In the genomic region with DNA sequence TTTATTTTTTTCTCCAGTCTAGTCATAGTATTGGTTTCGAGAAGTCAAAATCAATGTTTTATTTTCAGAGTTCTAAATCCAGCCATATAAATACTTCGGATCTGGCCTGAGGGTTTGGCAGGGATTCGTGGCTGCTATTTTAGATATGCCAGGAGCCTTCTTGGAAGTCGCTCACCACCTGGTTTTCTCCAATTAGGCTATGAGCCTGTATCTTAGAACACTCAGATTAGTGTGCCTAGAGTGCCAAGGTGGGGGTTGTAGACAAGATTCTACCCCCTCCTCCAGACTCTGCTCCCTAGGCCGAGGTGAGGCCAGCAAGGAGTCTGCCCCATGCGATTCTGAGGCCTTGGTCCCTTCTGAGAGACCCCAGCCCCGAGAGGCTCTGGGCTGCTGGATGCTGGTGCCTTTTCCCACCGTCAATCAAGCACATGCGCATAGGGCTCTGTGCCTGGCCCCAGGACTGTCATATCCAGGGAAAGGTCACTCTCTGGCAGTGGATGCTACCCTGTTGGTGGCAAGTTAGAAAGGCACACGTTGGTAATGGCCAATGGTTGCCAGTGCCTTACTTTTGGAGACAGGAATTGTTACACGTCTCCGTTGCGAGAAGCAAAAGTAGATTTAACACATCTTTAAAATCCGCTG, we compare ENCODE assay signal across 23 cellular contexts.
"Had no signal": no experiment of that assay in that cellular context is flagged by ENCODE, and none has a peak within 500 bp of the region (broad histone marks: within the 10 kb centered on the region; RNA-seq: fewer than 3 reads in every experiment).

No MANE protein-coding gene starts in this region.

- H3K9me3 ChIP-seq: breast epithelium, left ventricle myocardium inferior, thoracic aorta, upper lobe of right lung had no signal

- H3K27ac ChIP-seq: breast epithelium, coronary artery, left ventricle myocardium inferior, thoracic aorta, upper lobe of right lung had no signal

- H3K27me3 ChIP-seq: breast epithelium, upper lobe of right lung had no signal

- H3K9me3 Mint-ChIP-seq: activated B cell treated with CpG ODN at 0.5 μM for 24 hours; activated naive CD8-positive, alpha-beta T cell treated with anti-CD3 and anti-CD28 coated beads for 36 hours; neural crest cell; stimulated activated effector memory CD8-positive, alpha-beta T cell treated with anti-CD3 and anti-CD28 coated beads, Interleukin-12 subunit alpha, Interleukin-12 subunit beta, amount 100 ng/mL, for 72 hours; stimulated activated naive CD8-positive, alpha-beta T cell treated with anti-CD3 and anti-CD28 coated beads, Interleukin-15, amount 100 ng/mL, for 72 hours; T-helper 1 cell treated with Interleukin-12 subunit alpha and Interleukin-12 subunit beta and Interleukin-4 antibody, amounts not matched to agents 30 μg/mL and 1 μg/mL, for 36 hours had no signal

- H3K27me3 Mint-ChIP-seq: activated naive CD8-positive, alpha-beta T cell treated with anti-CD3 and anti-CD28 coated beads for 36 hours; stimulated activated naive CD8-positive, alpha-beta T cell treated with anti-CD3 and anti-CD28 coated beads, Interleukin-15, amount 100 ng/mL, for 72 hours had no signal

- H3K4me1 Mint-ChIP-seq: activated B cell treated with CpG ODN at 0.5 μM for 24 hours; activated CD4-positive, alpha-beta T cell treated with anti-CD3 and anti-CD28 coated beads for 36 hours; activated naive CD8-positive, alpha-beta T cell treated with anti-CD3 and anti-CD28 coated beads for 36 hours; stimulated activated naive CD8-positive, alpha-beta T cell treated with anti-CD3 and anti-CD28 coated beads, Interleukin-15, amount 100 ng/mL, for 72 hours had no signal

- ATAC-seq: activated CD4-positive, alpha-beta T cell treated with anti-CD3 and anti-CD28 coated beads for 36 hours; stimulated activated effector memory CD8-positive, alpha-beta T cell treated with anti-CD3 and anti-CD28 coated beads, Interleukin-12 subunit alpha, Interleukin-12 subunit beta, amount 100 ng/mL, for 72 hours; stimulated activated naive CD8-positive, alpha-beta T cell treated with anti-CD3 and anti-CD28 coated beads, Interleukin-15, amount 100 ng/mL, for 72 hours had no signal

- DNase-seq: activated B cell treated with CpG ODN at 0.5 μM for 24 hours; activated CD4-positive, alpha-beta T cell treated with anti-CD3 and anti-CD28 coated beads for 36 hours; activated CD4-positive, alpha-beta T cell treated with anti-CD3 and anti-CD28 coated beads, Interleukin-2, amount 50 U/mL, for 4 hours; activated naive CD4-positive, alpha-beta T cell treated with Interleukin-2 at 50 U/mL for 16 hours; activated naive CD8-positive, alpha-beta T cell treated with anti-CD3 and anti-CD28 coated beads for 36 hours; activated T-cell treated with anti-CD3 and anti-CD28 coated beads, Interleukin-2, amount 50 U/mL, for 48 hours; foreskin fibroblast; hippocampal formation; kidney glomerular epithelial cell; left ventricle myocardium inferior; mammary epithelial cell; midbrain; retina; stimulated activated CD4-positive, alpha-beta T cell treated with anti-CD3 and anti-CD28 coated beads, Interleukin-1b, Interleukin-23, amount 100 ng/mL, for 48 hours; stimulated activated naive CD8-positive, alpha-beta T cell treated with anti-CD3 and anti-CD28 coated beads, Interleukin-15, amount 100 ng/mL, for 72 hours; T1000; upper lobe of right lung had no signal

- H3K36me3 Mint-ChIP-seq: activated naive CD8-positive, alpha-beta T cell treated with anti-CD3 and anti-CD28 coated beads for 36 hours; stimulated activated effector memory CD8-positive, alpha-beta T cell treated with anti-CD3 and anti-CD28 coated beads, Interleukin-12 subunit alpha, Interleukin-12 subunit beta, amount 100 ng/mL, for 72 hours had no signal

- H3K4me3 ChIP-seq: breast epithelium, coronary artery, left ventricle myocardium inferior, thoracic aorta, upper lobe of right lung had no signal

- H3K27ac Mint-ChIP-seq: activated B cell treated with CpG ODN at 0.5 μM for 24 hours; activated CD4-positive, alpha-beta T cell treated with anti-CD3 and anti-CD28 coated beads for 36 hours; activated naive CD8-positive, alpha-beta T cell treated with anti-CD3 and anti-CD28 coated beads for 36 hours; stimulated activated effector memory CD8-positive, alpha-beta T cell treated with anti-CD3 and anti-CD28 coated beads, Interleukin-12 subunit alpha, Interleukin-12 subunit beta, amount 100 ng/mL, for 72 hours; stimulated activated naive CD8-positive, alpha-beta T cell treated with anti-CD3 and anti-CD28 coated beads, Interleukin-15, amount 100 ng/mL, for 72 hours; T-helper 1 cell treated with Interleukin-12 subunit alpha and Interleukin-12 subunit beta and Interleukin-4 antibody, amounts not matched to agents 30 μg/mL and 1 μg/mL, for 36 hours had no signal

- H3K36me3 ChIP-seq: breast epithelium, left ventricle myocardium inferior, thoracic aorta, upper lobe of right lung had no signal

- H3K4me1 ChIP-seq: breast epithelium, upper lobe of right lung had no signal

- H3K4me3 Mint-ChIP-seq: activated B cell treated with CpG ODN at 0.5 μM for 24 hours; activated CD4-positive, alpha-beta T cell treated with anti-CD3 and anti-CD28 coated beads for 36 hours; activated naive CD8-positive, alpha-beta T cell treated with anti-CD3 and anti-CD28 coated beads for 36 hours; neural crest cell; stimulated activated effector memory CD8-positive, alpha-beta T cell treated with anti-CD3 and anti-CD28 coated beads, Interleukin-12 subunit alpha, Interleukin-12 subunit beta, amount 100 ng/mL, for 72 hours; stimulated activated naive CD8-positive, alpha-beta T cell treated with anti-CD3 and anti-CD28 coated beads, Interleukin-15, amount 100 ng/mL, for 72 hours; T-helper 1 cell treated with Interleukin-12 subunit alpha and Interleukin-12 subunit beta and Interleukin-4 antibody, amounts not matched to agents 30 μg/mL and 1 μg/mL, for 36 hours had no signal
